In genomic region chr7:149459540-149460433, GRCh38 we compare ENCODE assay signal across 1 cellular context.
TF ChIP-seq lines count a peak whose summit lies in the region.

No MANE protein-coding gene starts in this region.

TF ChIP-seq in K562, 482 proteins besides CTCF, POLR2A, EP300 and RAD21 (continued from another document and continues in another):
- no peak for TF ChIP-seq PREB (CRISPR knock-in tag; IDR thresholded peaks at IDR 0.05)
- no peak for TF ChIP-seq ZNF121 (CRISPR knock-in tag; conservative IDR thresholded peaks at IDR 0.05)
- peak; percentile 38 for TF ChIP-seq CCNT2 (IDR thresholded peaks at IDR 0.05; ENCODE audit: borderline replicate concordance, extremely low read depth, insufficient read length, low read depth, low read length)
- peak; percentile 68; the same call in 1 of the 2 replicates for TF ChIP-seq POLR2G (IDR thresholded peaks at IDR 0.05; ENCODE audit: low read depth, low read length)
- no peak for TF ChIP-seq ZNF518B (CRISPR knock-in tag; IDR thresholded peaks at IDR 0.05)
- 0 out of 2 replicates have a peak, but pooled peaks have one; percentile 2 for TF ChIP-seq TFAP4 (CRISPR knock-in tag; IDR thresholded peaks at IDR 0.05; ENCODE audit: borderline replicate concordance)
- no peak for TF ChIP-seq CUX1 (CRISPR knock-in tag; IDR thresholded peaks at IDR 0.05)
- TF ChIP-seq HNRNPUL1 (IDR thresholded peaks at IDR 0.05; ENCODE audit: low read length): no peak
- no peak for TF ChIP-seq RUNX1 (IDR thresholded peaks at IDR 0.05; ENCODE audit: low read depth)
- peak; percentile 47; the same call in 1 of the 2 replicates for TF ChIP-seq MAX (CRISPR knock-in tag; IDR thresholded peaks at IDR 0.05)
- TF ChIP-seq RB1 (IDR thresholded peaks at IDR 0.05; ENCODE audit: low read depth): peak; percentile 38; the same call in 1 of the 2 replicates
- peak; percentile 90; the same call in 1 of the 2 replicates for TF ChIP-seq CBX1 (IDR thresholded peaks at IDR 0.05; ENCODE audit: low read depth)
- TF ChIP-seq ID3 (CRISPR knock-in tag; IDR thresholded peaks at IDR 0.05): no peak
- TF ChIP-seq ID3 (tag; IDR thresholded peaks at IDR 0.05): 0 out of 2 replicates have a peak, but pooled peaks have one; percentile 61
- TF ChIP-seq IFI16 (CRISPR knock-in tag; IDR thresholded peaks at IDR 0.05): no peak
- TF ChIP-seq POLR3G (IDR thresholded peaks at IDR 0.05; ENCODE audit: extremely low read depth, insufficient read length, insufficient replicate concordance): no peak
- peak; percentile 66 for TF ChIP-seq CXXC5 (CRISPR knock-in tag; IDR thresholded peaks at IDR 0.05)
- no peak; the same call in 1 of the 2 replicates for TF ChIP-seq ZNF395 (CRISPR knock-in tag; IDR thresholded peaks at IDR 0.05)
- TF ChIP-seq NFIC (IDR thresholded peaks at IDR 0.05): peak; percentile 24; the same call in 1 of the 2 replicates
- no peak for TF ChIP-seq E2F4 (CRISPR knock-in tag; IDR thresholded peaks at IDR 0.05; ENCODE audit: low read depth)
- TF ChIP-seq BRD9 (IDR thresholded peaks at IDR 0.05; ENCODE audit: low read depth, partially characterized antibody): no peak
- TF ChIP-seq L3MBTL2 (IDR thresholded peaks at IDR 0.05): peak; percentile 64; the same call in 1 of the 2 replicates
- no peak for TF ChIP-seq HDAC3 (IDR thresholded peaks at IDR 0.05; ENCODE audit: borderline replicate concordance, partially characterized antibody)
- peak; percentile 49; the same call in 1 of the 2 replicates for TF ChIP-seq VEZF1 (CRISPR knock-in tag; IDR thresholded peaks at IDR 0.05)
- no peak for TF ChIP-seq KLF13 (tag; IDR thresholded peaks at IDR 0.05; ENCODE audit: borderline replicate concordance, low read depth)
- no peak for TF ChIP-seq ZNF175 (CRISPR knock-in tag; IDR thresholded peaks at IDR 0.05; ENCODE audit: low read depth)
- no peak for TF ChIP-seq CHAMP1 (IDR thresholded peaks at IDR 0.05)
- TF ChIP-seq ZNF512 (tag; IDR thresholded peaks at IDR 0.05): no peak
- no peak for TF ChIP-seq ZNF316 (IDR thresholded peaks at IDR 0.05)
- TF ChIP-seq NFYB (IDR thresholded peaks at IDR 0.05; ENCODE audit: extremely low read depth, insufficient read length): no peak
- TF ChIP-seq MECOM (CRISPR knock-in tag; IDR thresholded peaks at IDR 0.05): no peak
- TF ChIP-seq CBX3 (IDR thresholded peaks at IDR 0.05; ENCODE audit: borderline replicate concordance in 1 of 2, low read length in 2 of 2): no peak
- no peak for TF ChIP-seq ATF1 (CRISPR knock-in tag; IDR thresholded peaks at IDR 0.05)
- 0 out of 2 replicates have a peak, but pooled peaks have one; percentile 14 for TF ChIP-seq ATF1 (tag; IDR thresholded peaks at IDR 0.05)
- TF ChIP-seq ATF4 (CRISPR knock-in tag; IDR thresholded peaks at IDR 0.05): no peak
- TF ChIP-seq JUN (IDR thresholded peaks at IDR 0.05; ENCODE audit: borderline replicate concordance, low read depth, low read length): no peak
- TF ChIP-seq JUN (CRISPR knock-in tag; IDR thresholded peaks at IDR 0.05; ENCODE audit: borderline replicate concordance): 0 out of 2 replicates have a peak, but pooled peaks have one; percentile 29
- no peak for TF ChIP-seq LCOR (CRISPR knock-in tag; IDR thresholded peaks at IDR 0.05)
